In the genomic region with DNA sequence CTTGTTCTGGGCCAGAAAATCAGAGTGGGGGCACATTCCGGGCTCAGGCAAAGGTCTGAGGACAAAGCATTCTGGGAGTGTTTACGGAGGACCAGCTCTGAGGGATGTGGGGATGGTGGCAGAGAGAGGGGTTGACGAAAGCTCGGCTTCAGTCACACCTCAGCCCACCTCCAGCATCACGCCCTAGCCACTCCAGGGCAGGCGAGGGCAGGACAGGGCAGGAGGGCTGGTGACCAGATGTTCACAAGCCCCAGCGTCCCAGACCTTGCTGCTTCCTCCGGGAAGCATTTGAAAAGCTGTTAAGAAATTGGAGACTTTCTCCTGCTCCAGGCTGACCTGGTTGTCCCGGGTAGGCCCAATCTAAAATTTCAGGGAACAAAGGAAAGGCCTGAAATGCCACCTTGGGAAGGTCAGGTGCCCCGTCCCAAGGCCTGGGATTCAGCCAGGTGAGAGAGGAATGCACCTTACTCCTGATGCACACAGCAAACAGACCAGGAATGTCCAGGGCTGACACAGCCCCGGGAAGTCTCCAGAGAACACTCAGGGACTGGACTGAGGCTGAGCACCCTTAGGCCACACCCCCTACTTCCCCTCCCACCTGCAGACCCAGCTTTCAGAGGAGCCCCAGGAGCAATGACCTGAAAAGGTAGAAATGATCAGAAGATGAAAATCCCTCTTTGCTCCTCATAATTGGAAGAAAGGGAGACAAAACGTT, we compare ENCODE assay signal across 19 cellular contexts.
"Had no signal": no experiment of that assay in that cellular context is flagged by ENCODE, and none has a peak within 500 bp of the region (broad histone marks: within the 10 kb centered on the region; RNA-seq: fewer than 3 reads in every experiment).

No MANE protein-coding gene starts in this region.

- H3K36me3 Mint-ChIP-seq: activated naive CD8-positive, alpha-beta T cell had no signal

- DNase-seq: activated naive CD4-positive, alpha-beta T cell; activated T-cell treated with anti-CD3 and anti-CD28 coated beads, Interleukin-2, amount 50 U/mL, for 1 hour; adrenal gland; effector memory CD4-positive, alpha-beta T cell; foreskin melanocyte; hippocampal formation; left cardiac atrium; mesenchymal stem cell; mucosa of descending colon; naive B cell; stimulated activated CD4-positive, alpha-beta T cell treated with anti-CD3 and anti-CD28 coated beads, Interleukin-4, amount 100 ng/mL, for 24 hours; stimulated activated naive CD4-positive, alpha-beta T cell treated with Interleukin-2 at 50 U/mL for 16 hours; T-helper 1 cell had no signal

- H3K27me3 ChIP-seq: adrenal gland, right atrium auricular region had no signal

- H3K27ac ChIP-seq: adrenal gland, prostate gland, right atrium auricular region, thoracic aorta had no signal

- H3K4me1 Mint-ChIP-seq: central memory CD8-positive, alpha-beta T cell; naive B cell had no signal

- H3K4me3 Mint-ChIP-seq: activated naive CD8-positive, alpha-beta T cell; central memory CD8-positive, alpha-beta T cell had no signal

- H3K4me1 ChIP-seq: adrenal gland, prostate gland, right atrium auricular region had no signal

- H3K36me3 ChIP-seq: adrenal gland, prostate gland, right atrium auricular region, thoracic aorta had no signal

- H3K9me3 ChIP-seq: adrenal gland, prostate gland had no signal

- H3K27ac Mint-ChIP-seq: activated naive CD8-positive, alpha-beta T cell; activated T-helper 2 cell treated with anti-CD3 and anti-CD28 coated beads, Interferon-gamma antibody, Interleukin-2, Interleukin-4, amounts not matched to agents 10 μg/mL and 5 μg/mL and 100 μg/mL, durations not matched to agents 14 hours and 24 hours and 36 hours had no signal

- H3K4me3 ChIP-seq: adrenal gland, mucosa of descending colon, prostate gland, right atrium auricular region, thoracic aorta had no signal
